Comparison of ENCODE assay signal across 12 cellular contexts in genomic region chr16:27363797-27364196, GRCh38. TPM values are rescaled to one million over a fixed set of nuclear protein-coding genes. Genes with fewer than 3 reads are reported as not detected.
A peak's percentile ranks its signal among the peaks of the same experiment; 100 is the strongest.
DNase-seq lines count a peak whose midpoint lies in the region; ATAC-seq, FAIRE-seq and TF ChIP-seq lines count a peak whose summit lies in the region.
"Had no signal": no experiment of that assay in that cellular context is flagged by ENCODE, and none has a peak within 500 bp of the region (broad histone marks: within the 10 kb centered on the region; RNA-seq: fewer than 3 reads in every experiment).

No MANE protein-coding gene starts in this region.

- no peak for FAIRE-seq in pancreas (lab: Jason Lieb, UNC)

- H3K4me3 Mint-ChIP-seq in HFFc6 = no peak overlapping the region

- intact Hi-C loops in pancreas (cut with DNase I) = loop anchor here in 1 of 3 donors (10.0 kb wide), 2 partner anchors 129 to 189 kb away; no protein-coding TSS in a partner anchor
- intact Hi-C loops in ascending aorta (cut with DNase I) = loop anchor here (2.0 to 10.0 kb wide), 2 partner anchors 25 to 49 kb away; partner anchors contain the start of gene IL4R

- no peaks in the 10 kb centered on the region for H3K9me3 Mint-ChIP-seq in HFFc6

- H3K9me3 ChIP-seq in pancreas (no peaks in the 10 kb centered on the region), ascending aorta (no peaks in the 10 kb centered on the region)

- H3K4me3 ChIP-seq in pancreas (no peak overlapping the region), ascending aorta (no peak overlapping the region)
- H3K4me3 ChIP-seq: left ventricle myocardium inferior had no signal

- H3K27ac Mint-ChIP-seq in HFFc6 = no peak overlapping the region

- H3K36me3 ChIP-seq in pancreas (peaks cover 0 to 5% (median 0%) of the 10 kb centered on the region in 3 donors), ascending aorta (peaks cover 27 to 47% of the 10 kb centered on the region in 2 donors)

- H3K4me1 ChIP-seq in pancreas = peaks cover 16 to 30% (median 20%) of the 10 kb centered on the region in 3 donors
- peaks cover 0 to 5% of the 10 kb centered on the region in 2 donors for H3K4me1 ChIP-seq in ascending aorta

- peaks cover 27% of the 10 kb centered on the region for H3K36me3 Mint-ChIP-seq in HFFc6 (ENCODE audit: low read depth)

- H3K27ac ChIP-seq in epithelial cell of prostate = peak overlapping the region; percentile 97
- H3K27ac ChIP-seq in pancreas = peak overlapping the region in 2 of 4 donors; percentile 61 to 67
- no peak overlapping the region for H3K27ac ChIP-seq in ascending aorta
- H3K27ac ChIP-seq: left ventricle myocardium inferior had no signal

- peaks cover 39% of the 10 kb centered on the region for H3K4me1 Mint-ChIP-seq in HFFc6 (ENCODE audit: low read depth)

- no peaks in the 10 kb centered on the region for H3K27me3 ChIP-seq in pancreas
- no peaks in the 10 kb centered on the region for H3K27me3 ChIP-seq in ascending aorta

- TF ChIP-seq CTCF in pancreas (IDR thresholded peaks at IDR 0.05) = no peak
- TF ChIP-seq CTCF in HFFc6 (IDR thresholded peaks at IDR 0.05) = no peak
- no peak for TF ChIP-seq CTCF in ascending aorta (IDR thresholded peaks at IDR 0.05)

- peaks cover under 1% of the 10 kb centered on the region; the same call in 1 of the 2 replicates for H3K27me3 Mint-ChIP-seq in HFFc6 (ENCODE audit: insufficient read depth)

- WGBS in pancreas, 2 donors = 74 to 77% methylated on average over 8 to 9 of the region's 9 CpGs

- ATAC-seq in pancreas = peak in 2 of 4 donors; percentile 4 to 29
- no peak for ATAC-seq in HG02759 (IDR thresholded peaks at IDR 0.05; ENCODE audit: unreplicated experiment)

- DNase-seq in NCI-H1105 (lab: John Stamatoyannopoulos, UW) (peak; percentile 21), NCI-H1105 treated with DMSO at 0.1 percent for 48 hours (lab: John Stamatoyannopoulos, UW) (no peak), NCI-H69 (lab: John Stamatoyannopoulos, UW) (peak; percentile 37), epithelial cell of prostate (ENCODE audit: low read depth, low spot score) (no peak), pancreas (peak; percentile 42 to 85 (median 76)), HFFc6 (no peak), ascending aorta (ENCODE audit: low spot score in 2 of 2) (no peak)
- DNase-seq: activated CD4-positive, alpha-beta T cell treated with anti-CD3 and anti-CD28 coated beads, Interleukin-2, amount 50 U/mL, for 4 hours; left ventricle myocardium inferior; NCI-H1930; Right ventricle myocardium superior had no signal

RNA-seq across cellular contexts. Expression of gene IL21R, which starts 38.2 kb away (rescaled TPM):
- total RNA-seq in pancreas (under 1 TPM in 4 of 6 donors, not detected in 2; 0.17 to 0.79 (median 0.53) TPM), ascending aorta (0.21 TPM)
- polyA plus RNA-seq in pancreas = under 1 TPM; 0.08 to 0.09 TPM
- total RNA-seq in HFFc6 (2021; fragmentation: NEBNext Ultra II Directional; extraction: Animal tissue kit (Norgen Biotek cat#: 25700)) = 1 to 10 TPM in 5 of 6 experiments, under 1 TPM in 1; 0.96 to 1.8 (median 1.2) TPM

RNA-seq across cellular contexts. Expression of gene IL4R, which starts 50.0 kb away (rescaled TPM):
- 10 to 100 TPM; 16.0 to 58.7 (median 19.7) TPM for total RNA-seq in pancreas
- polyA plus RNA-seq in pancreas = 10 to 100 TPM; 38.1 to 49.7 TPM
- 10 to 100 TPM; 20.0 to 27.0 (median 23.2) TPM for total RNA-seq in HFFc6 (2021; fragmentation: NEBNext Ultra II Directional; extraction: Animal tissue kit (Norgen Biotek cat#: 25700))
- total RNA-seq in ascending aorta = 88.7 TPM

Comparison
In these comparisons a context has a peak if more than half of its experiments do, and no peak if none do; other contexts are left out.
1. DNase-seq: peak in NCI-H1105 (single experiment), NCI-H69 (single experiment) and pancreas (6 of 6); none in NCI-H1105 treated with DMSO at 0.1 percent for 48 hours (single experiment), epithelial cell of prostate (single experiment), HFFc6 (single experiment) and ascending aorta (0 of 2).